ENCODE assay signal across 19 cellular contexts in the genomic region with DNA sequence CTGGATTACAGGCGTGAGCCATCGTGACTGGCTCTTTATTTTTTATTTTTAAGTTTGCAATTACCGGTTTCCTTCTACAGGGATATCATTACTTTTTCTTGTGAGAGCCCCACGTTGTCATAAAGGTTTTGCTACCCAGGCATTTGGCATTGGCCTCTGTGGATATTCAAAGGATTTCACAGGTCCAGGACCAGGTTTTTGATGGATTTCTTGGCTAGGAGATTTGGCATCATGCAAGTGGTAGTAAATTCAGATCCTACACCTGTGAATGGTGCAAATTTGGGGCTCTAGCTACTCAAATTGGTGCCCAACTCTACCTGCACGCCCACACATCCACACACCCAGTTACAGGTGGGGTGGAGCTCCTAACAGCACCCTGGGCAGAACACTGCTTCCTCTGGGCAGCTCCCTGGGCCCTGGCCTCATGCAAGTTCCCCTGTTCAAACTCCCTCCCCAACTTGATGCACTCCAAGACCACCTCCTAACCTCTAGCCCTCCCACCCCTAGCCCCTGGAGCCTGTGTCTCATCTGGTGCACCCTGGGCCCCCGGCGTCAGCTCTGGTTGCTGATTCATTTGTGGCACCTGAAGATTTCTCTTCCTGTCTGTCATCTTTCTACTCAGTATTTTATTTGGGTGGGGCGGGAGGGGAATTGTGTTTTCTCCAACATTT. TPM values are rescaled to one million over a fixed set of nuclear protein-coding genes. Genes with fewer than 3 reads are reported as not detected.
DNase-seq lines count a peak whose midpoint lies in the region; ATAC-seq and TF ChIP-seq lines count a peak whose summit lies in the region.
"Had no signal": no experiment of that assay in that cellular context is flagged by ENCODE, and none has a peak within 500 bp of the region (broad histone marks: within the 10 kb centered on the region; RNA-seq: fewer than 3 reads in every experiment).

No MANE protein-coding gene starts in this region.

- no peak for TF ChIP-seq CTCF in dorsolateral prefrontal cortex (IDR thresholded peaks at IDR 0.05 in 54 of 56, conservative IDR thresholded peaks at IDR 0.05 in 2 of 56; ENCODE audit: low read depth in 1 of 56, partially characterized antibody in 56 of 56)
- no peak for TF ChIP-seq CTCF in osteocyte (IDR thresholded peaks at IDR 0.05)
- no peak for TF ChIP-seq CTCF in upper lobe of right lung (IDR thresholded peaks at IDR 0.05)

- intact Hi-C loops in dorsolateral prefrontal cortex (cut with DNase I) (no loop called here), upper lobe of right lung (cut with DNase I) (no loop called here)
- intact Hi-C loops in activated CD4-positive, alpha-beta T cell treated with anti-CD3 and anti-CD28 coated beads for 36 hours (cut with DNase I, micrococcal nuclease), result no loop called here

- H3K9me3 Mint-ChIP-seq in activated CD8-positive, alpha-beta memory T cell treated with anti-CD3 and anti-CD28 coated beads, Interleukin-2, amount 10 ng/mL, durations not matched to agents 7 days and 5 days (ENCODE audit: low read depth), result no peaks in the 10 kb centered on the region
- H3K9me3 Mint-ChIP-seq in osteocyte (ENCODE audit: unreplicated experiment), result peaks cover 14% of the 10 kb centered on the region
- peaks cover 7% of the 10 kb centered on the region for H3K9me3 Mint-ChIP-seq in activated CD4-positive, alpha-beta T cell treated with anti-CD3 and anti-CD28 coated beads for 36 hours (ENCODE audit: low read depth)

- H3K27ac ChIP-seq in dorsolateral prefrontal cortex (no peak overlapping the region), upper lobe of right lung (no peak overlapping the region)
- H3K27ac ChIP-seq: BLaER1 treated with 17β-estradiol and CSF1 and Interleukin-3, amounts not matched to agents 10 nM and 100 nM had no signal

- H3K27me3 Mint-ChIP-seq in activated CD8-positive, alpha-beta memory T cell treated with anti-CD3 and anti-CD28 coated beads, Interleukin-2, amount 10 ng/mL, durations not matched to agents 7 days and 5 days, result peaks cover 33% of the 10 kb centered on the region
- peaks cover 52% of the 10 kb centered on the region for H3K27me3 Mint-ChIP-seq in osteocyte (ENCODE audit: unreplicated experiment)
- H3K27me3 Mint-ChIP-seq in activated CD4-positive, alpha-beta T cell treated with anti-CD3 and anti-CD28 coated beads for 36 hours, result peaks cover 11% of the 10 kb centered on the region

- no peaks in the 10 kb centered on the region for H3K4me1 ChIP-seq in upper lobe of right lung
- H3K4me1 ChIP-seq: BLaER1 treated with 17β-estradiol and CSF1 and Interleukin-3, amounts not matched to agents 10 nM and 100 nM had no signal

- H3K36me3 ChIP-seq in upper lobe of right lung, result no peaks in the 10 kb centered on the region
- H3K36me3 ChIP-seq: BLaER1 treated with 17β-estradiol and CSF1 and Interleukin-3, amounts not matched to agents 10 nM and 100 nM had no signal

- H3K27ac Mint-ChIP-seq in activated CD8-positive, alpha-beta memory T cell treated with anti-CD3 and anti-CD28 coated beads, Interleukin-2, amount 10 ng/mL, durations not matched to agents 7 days and 5 days, result no peak overlapping the region
- no peak overlapping the region for H3K27ac Mint-ChIP-seq in osteocyte (ENCODE audit: unreplicated experiment)
- H3K27ac Mint-ChIP-seq in activated CD4-positive, alpha-beta T cell treated with anti-CD3 and anti-CD28 coated beads for 36 hours, result no peak overlapping the region

- no peak for DNase-seq in activated CD8-positive, alpha-beta memory T cell treated with anti-CD3 and anti-CD28 coated beads, Interleukin-2, amount 10 ng/mL, durations not matched to agents 7 days and 5 days
- no peak for DNase-seq in activated CD8-positive, alpha-beta memory T cell treated with anti-CD3 and anti-CD28 coated beads, Interleukin-2, amount 50 U/mL, for 4 hours
- peak in 6 of 10 donors; percentile 6 to 25 (median 10) for DNase-seq in dorsolateral prefrontal cortex
- peak; percentile 60 for DNase-seq in osteocyte (ENCODE audit: extremely low spot score, unreplicated experiment)
- DNase-seq in upper lobe of right lung, result peak; percentile 32
- DNase-seq in kidney tubule cell (ENCODE audit: low spot score), result no peak
- DNase-seq in activated CD4-positive, alpha-beta T cell treated with anti-CD3 and anti-CD28 coated beads for 36 hours, result no peak
- DNase-seq: H7, IMR-90, Kasumi-1, NCI-H1417, NCI-H2029, NCI-H2171 treated with DMSO at 0.1 percent for 48 hours, NCI-H774 had no signal

- H3K4me3 Mint-ChIP-seq in activated CD8-positive, alpha-beta memory T cell treated with anti-CD3 and anti-CD28 coated beads, Interleukin-2, amount 10 ng/mL, durations not matched to agents 7 days and 5 days, result no peak overlapping the region
- no peak overlapping the region for H3K4me3 Mint-ChIP-seq in osteocyte (ENCODE audit: unreplicated experiment)
- no peak overlapping the region for H3K4me3 Mint-ChIP-seq in activated CD4-positive, alpha-beta T cell treated with anti-CD3 and anti-CD28 coated beads for 36 hours

- H3K27me3 ChIP-seq in dorsolateral prefrontal cortex (peaks cover 0 to 10% (median 0%) of the 10 kb centered on the region in 45 donors), upper lobe of right lung (peaks cover 23% of the 10 kb centered on the region)
- H3K27me3 ChIP-seq: BLaER1 treated with 17β-estradiol and CSF1 and Interleukin-3, amounts not matched to agents 10 nM and 100 nM had no signal

- no peaks in the 10 kb centered on the region for H3K9me3 ChIP-seq in upper lobe of right lung

- H3K4me1 Mint-ChIP-seq in activated CD8-positive, alpha-beta memory T cell treated with anti-CD3 and anti-CD28 coated beads, Interleukin-2, amount 10 ng/mL, durations not matched to agents 7 days and 5 days, result peaks cover 6% of the 10 kb centered on the region
- peaks cover 5% of the 10 kb centered on the region for H3K4me1 Mint-ChIP-seq in osteocyte (ENCODE audit: unreplicated experiment)
- no peaks in the 10 kb centered on the region for H3K4me1 Mint-ChIP-seq in activated CD4-positive, alpha-beta T cell treated with anti-CD3 and anti-CD28 coated beads for 36 hours

- POLR2A ChIA-PET in activated CD4-positive, alpha-beta T cell treated with anti-CD3 and anti-CD28 coated beads for 36 hours (lab: Charles Lee), result no interaction called here

- H3K4me3 ChIP-seq in dorsolateral prefrontal cortex (no peak overlapping the region), upper lobe of right lung (no peak overlapping the region)
- H3K4me3 ChIP-seq: BLaER1 treated with 17β-estradiol and CSF1 and Interleukin-3, amounts not matched to agents 10 nM and 100 nM had no signal

- no peaks in the 10 kb centered on the region for H3K36me3 Mint-ChIP-seq in activated CD8-positive, alpha-beta memory T cell treated with anti-CD3 and anti-CD28 coated beads, Interleukin-2, amount 10 ng/mL, durations not matched to agents 7 days and 5 days
- peaks cover 7% of the 10 kb centered on the region for H3K36me3 Mint-ChIP-seq in osteocyte (ENCODE audit: unreplicated experiment)
- peaks cover 3% of the 10 kb centered on the region for H3K36me3 Mint-ChIP-seq in activated CD4-positive, alpha-beta T cell treated with anti-CD3 and anti-CD28 coated beads for 36 hours (ENCODE audit: low read depth)

- peak; percentile 16 for ATAC-seq in activated CD8-positive, alpha-beta memory T cell treated with anti-CD3 and anti-CD28 coated beads, Interleukin-2, amount 10 ng/mL, durations not matched to agents 7 days and 5 days
- no peak for ATAC-seq in upper lobe of right lung
- no peak for ATAC-seq in HG02571 (IDR thresholded peaks at IDR 0.05; ENCODE audit: unreplicated experiment)
- ATAC-seq in activated CD4-positive, alpha-beta T cell treated with anti-CD3 and anti-CD28 coated beads for 36 hours, result no peak

- CTCF ChIA-PET in activated CD8-positive, alpha-beta memory T cell treated with anti-CD3 and anti-CD28 coated beads, Interleukin-2, amount 10 ng/mL, durations not matched to agents 7 days and 5 days (lab: Charles Lee), result no interaction called here
- CTCF ChIA-PET in activated CD4-positive, alpha-beta T cell treated with anti-CD3 and anti-CD28 coated beads for 36 hours (lab: Charles Lee), result no interaction called here

RNA-seq across cellular contexts. Expression of gene MRGPRD, which starts 9.3 kb away (rescaled TPM):
- not detected for total RNA-seq in activated CD8-positive, alpha-beta memory T cell treated with anti-CD3 and anti-CD28 coated beads, Interleukin-2, amount 10 ng/mL, durations not matched to agents 7 days and 5 days
- not detected for total RNA-seq in dorsolateral prefrontal cortex
- not detected in 2 replicates for total RNA-seq in osteocyte
- not detected for total RNA-seq in upper lobe of right lung
- total RNA-seq in activated CD4-positive, alpha-beta T cell treated with anti-CD3 and anti-CD28 coated beads for 36 hours, result not detected
- total RNA-seq: A172, H7, HT-29, IMR-90, NCI-H460 had no signal

RNA-seq across cellular contexts. Expression of gene MRGPRF, which starts 23.0 kb away (rescaled TPM):
- total RNA-seq in activated CD8-positive, alpha-beta memory T cell treated with anti-CD3 and anti-CD28 coated beads, Interleukin-2, amount 10 ng/mL, durations not matched to agents 7 days and 5 days, result not detected
- total RNA-seq in dorsolateral prefrontal cortex (10 to 100 TPM in 4 of 120 experiments, 1 to 10 TPM in 109, under 1 TPM in 7; 0.73 to 15.7 (median 3.0) TPM), osteocyte (7.0 and 8.4 TPM in 2 replicates), upper lobe of right lung (13.2 TPM)
- not detected for total RNA-seq in activated CD4-positive, alpha-beta T cell treated with anti-CD3 and anti-CD28 coated beads for 36 hours
- total RNA-seq: NCI-H460 had no signal

RNA-seq across cellular contexts. Expression of gene TPCN2, which starts 58.7 kb away (rescaled TPM):
- 10 to 100 TPM; 15.3 to 20.6 TPM for total RNA-seq in activated CD8-positive, alpha-beta memory T cell treated with anti-CD3 and anti-CD28 coated beads, Interleukin-2, amount 10 ng/mL, durations not matched to agents 7 days and 5 days
- total RNA-seq in dorsolateral prefrontal cortex (10 to 100 TPM; 15.3 to 43.5 (median 27.6) TPM), osteocyte (21.0 and 22.4 TPM in 2 replicates), upper lobe of right lung (16.6 TPM)
- 10 to 100 TPM in 1 of 2 experiments, 1 to 10 TPM in 1; 7.4 to 10.4 TPM for total RNA-seq in activated CD4-positive, alpha-beta T cell treated with anti-CD3 and anti-CD28 coated beads for 36 hours

Comparison
In these comparisons a context has a peak if more than half of its experiments do, and no peak if none do; other contexts are left out.
1. DNase-seq: peak in dorsolateral prefrontal cortex (6 of 10), osteocyte (single experiment) and upper lobe of right lung (single experiment); none in activated CD8-positive, alpha-beta memory T cell treated with anti-CD3 and anti-CD28 coated beads, Interleukin-2, amount 10 ng/mL, durations not matched to agents 7 days and 5 days (single experiment), activated CD8-positive, alpha-beta memory T cell treated with anti-CD3 and anti-CD28 coated beads, Interleukin-2, amount 50 U/mL, for 4 hours (single experiment), kidney tubule cell (single experiment) and activated CD4-positive, alpha-beta T cell treated with anti-CD3 and anti-CD28 coated beads for 36 hours (single experiment).